Comparison of ENCODE assay signal across 1 cellular context in genomic region chr18:77248873-77249582, GRCh38.
TF ChIP-seq lines count a peak whose summit lies in the region.

No MANE protein-coding gene starts in this region.

TF ChIP-seq in SK-N-SH treated with all-trans-retinoic acid at 6 μM for 48 hours, 23 proteins besides CTCF, POLR2A, EP300 and RAD21 (continued from another document):
- no peak for TF ChIP-seq CSRNP3 (CRISPR knock-in tag; IDR thresholded peaks at IDR 0.05)
- TF ChIP-seq OSR1 (CRISPR knock-in tag; IDR thresholded peaks at IDR 0.05): no peak
- TF ChIP-seq ZNF8 (CRISPR knock-in tag; IDR thresholded peaks at IDR 0.05): no peak
- no peak for TF ChIP-seq SNAI2 (CRISPR knock-in tag; IDR thresholded peaks at IDR 0.05)
- no peak for TF ChIP-seq RARB (CRISPR knock-in tag; IDR thresholded peaks at IDR 0.05)
- TF ChIP-seq, protein P1, sequence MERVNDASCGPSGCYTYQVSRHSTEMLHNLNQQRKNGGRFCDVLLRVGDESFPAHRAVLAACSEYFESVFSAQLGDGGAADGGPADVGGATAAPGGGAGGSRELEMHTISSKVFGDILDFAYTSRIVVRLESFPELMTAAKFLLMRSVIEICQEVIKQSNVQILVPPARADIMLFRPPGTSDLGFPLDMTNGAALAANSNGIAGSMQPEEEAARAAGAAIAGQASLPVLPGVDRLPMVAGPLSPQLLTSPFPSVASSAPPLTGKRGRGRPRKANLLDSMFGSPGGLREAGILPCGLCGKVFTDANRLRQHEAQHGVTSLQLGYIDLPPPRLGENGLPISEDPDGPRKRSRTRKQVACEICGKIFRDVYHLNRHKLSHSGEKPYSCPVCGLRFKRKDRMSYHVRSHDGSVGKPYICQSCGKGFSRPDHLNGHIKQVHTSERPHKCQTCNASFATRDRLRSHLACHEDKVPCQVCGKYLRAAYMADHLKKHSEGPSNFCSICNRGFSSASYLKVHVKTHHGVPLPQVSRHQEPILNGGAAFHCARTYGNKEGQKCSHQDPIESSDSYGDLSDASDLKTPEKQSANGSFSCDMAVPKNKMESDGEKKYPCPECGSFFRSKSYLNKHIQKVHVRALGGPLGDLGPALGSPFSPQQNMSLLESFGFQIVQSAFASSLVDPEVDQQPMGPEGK (CRISPR knock-in tag; IDR thresholded peaks at IDR 0.05; ENCODE audit: borderline replicate concordance): no peak
- TF ChIP-seq ARNTL (CRISPR knock-in tag; IDR thresholded peaks at IDR 0.05; ENCODE audit: borderline replicate concordance, low read depth): no peak
- TF ChIP-seq ISL1 (CRISPR knock-in tag; IDR thresholded peaks at IDR 0.05): no peak
